Comparison of ENCODE assay signal across 11 cellular contexts in the genomic region with DNA sequence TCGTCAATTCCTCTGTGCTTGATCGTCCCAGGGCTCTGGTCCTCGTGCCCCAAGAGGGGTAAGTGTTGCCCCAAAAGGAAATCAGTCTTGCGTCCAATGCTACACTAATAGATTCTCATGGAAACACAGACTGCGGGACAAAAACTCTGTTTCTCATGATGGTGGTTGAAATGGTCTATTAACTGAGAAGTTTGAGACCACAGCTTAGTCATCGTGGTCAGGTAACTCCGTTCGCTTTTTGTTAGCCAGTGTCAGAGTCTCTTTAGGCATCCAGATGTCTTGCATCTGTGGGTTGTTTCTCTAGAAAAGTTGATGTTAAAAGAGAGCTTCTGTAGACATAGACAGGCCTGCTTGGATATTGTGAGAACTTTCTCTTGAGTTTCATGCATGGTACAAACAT.
DNase-seq lines count a peak whose midpoint lies in the region; ATAC-seq, FAIRE-seq and TF ChIP-seq lines count a peak whose summit lies in the region.
"Had no signal": no experiment of that assay in that cellular context is flagged by ENCODE, and none has a peak within 500 bp of the region (broad histone marks: within the 10 kb centered on the region; RNA-seq: fewer than 3 reads in every experiment).

No MANE protein-coding gene starts in this region.

- H2AFZ ChIP-seq in keratinocyte (ENCODE audit: control insufficient read depth, low read length) = no peak overlapping the region

- CTCF ChIA-PET in Caco-2 (lab: Charles Lee) = no interaction called here

- peak; percentile 48 for FAIRE-seq in keratinocyte (lab: Jason Lieb, UNC)
- no peak for FAIRE-seq in urothelium cell line (lab: Jason Lieb, UNC)
- FAIRE-seq: H54 had no signal

- H3K9me3 Mint-ChIP-seq in Caco-2 (ENCODE audit: unreplicated experiment) = no peaks in the 10 kb centered on the region

- intact Hi-C loops in Caco-2 (cut with micrococcal nuclease; ENCODE audit: unreplicated experiment) = no loop called here

- H3K27me3 ChIP-seq in keratinocyte (ENCODE audit: control insufficient read depth, extremely low read depth, insufficient read depth, low read length) (no peaks in the 10 kb centered on the region), Caco-2 (replicated peaks; ENCODE audit: control insufficient read depth, insufficient read depth, low read length) (no peaks in the 10 kb centered on the region)

- dilution Hi-C loops in keratinocyte (cut with MboI; ENCODE audit: extremely low pct_ligation_motif_present, low sequenced_read_pairs) = no loop called here

- peaks cover 48% of the 10 kb centered on the region for H3K4me1 Mint-ChIP-seq in Caco-2 (ENCODE audit: low read depth, unreplicated experiment)

- POLR2A ChIA-PET in Caco-2 (lab: Charles Lee) = interaction anchor here (1.0 kb wide), 1 partner anchor 89 kb away, joined by 3 read pairs; no protein-coding TSS in a partner anchor

- H3K27me3 Mint-ChIP-seq in Caco-2 (ENCODE audit: insufficient read depth, unreplicated experiment) = no peaks in the 10 kb centered on the region

- H3K27ac ChIP-seq in keratinocyte (ENCODE audit: control insufficient read depth, insufficient read depth, low read length) = no peak overlapping the region
- H3K27ac ChIP-seq: epithelial cell of prostate had no signal

- H3K4me2 ChIP-seq in keratinocyte (ENCODE audit: control insufficient read depth, extremely low read depth, insufficient read depth, low read depth, low read length) = no peak overlapping the region

- H3K4me3 Mint-ChIP-seq in Caco-2 (ENCODE audit: unreplicated experiment) = no peak overlapping the region

- no peak overlapping the region for H3K9ac ChIP-seq in keratinocyte (ENCODE audit: control insufficient read depth, extremely low read depth, insufficient read depth, low read length)

- no peaks in the 10 kb centered on the region for H3K9me3 ChIP-seq in keratinocyte (ENCODE audit: control insufficient read depth, low read depth, low read length)
- H3K9me3 ChIP-seq in Caco-2 = no peaks in the 10 kb centered on the region

- DNase-seq in keratinocyte (ENCODE audit: low read depth, low spot score) = no peak
- no peak for DNase-seq in Caco-2
- no peak for DNase-seq in urothelium cell line (ENCODE audit: low spot score)
- no peak for DNase-seq in COR-L47 (lab: John Stamatoyannopoulos, UW)
- DNase-seq: activated CD4-positive, alpha-beta T cell treated with anti-CD3 and anti-CD28 coated beads for 1 hour; NCI-H510A treated with DMSO at 0.1 percent for 48 hours had no signal

- ATAC-seq in GM18858 (IDR thresholded peaks at IDR 0.05; ENCODE audit: unreplicated experiment) (peak; percentile 87), GM21619 (IDR thresholded peaks at IDR 0.05; ENCODE audit: unreplicated experiment) (peak; percentile 95), HG03558 (IDR thresholded peaks at IDR 0.05; ENCODE audit: extremely low read depth, unreplicated experiment) (peak; percentile 91)

- TF ChIP-seq CTCF in keratinocyte (optimal IDR thresholded peaks at IDR 0.05 in 1 of 3, IDR thresholded peaks at IDR 0.05 in 1 of 3, conservative IDR thresholded peaks at IDR 0.05 in 1 of 3; ENCODE audit: extremely low read depth in 1 of 3, insufficient read depth in 2 of 3, low read length in 3 of 3) = no peak
- no peak for TF ChIP-seq CTCF in Caco-2 (IDR thresholded peaks at IDR 0.05; ENCODE audit: insufficient read depth in 1 of 2, low read depth in 1 of 2, low read length in 1 of 2, severe bottlenecking in 1 of 2, unreplicated experiment in 1 of 2)

- H3K36me3 Mint-ChIP-seq in Caco-2 (ENCODE audit: insufficient read depth, unreplicated experiment) = peaks cover 14% of the 10 kb centered on the region

- BruUV-seq in Caco-2 (replicated peaks; lab: Mats Ljungman, UMichigan) = no TSS peak

- no peaks in the 10 kb centered on the region for H4K20me1 ChIP-seq in keratinocyte (ENCODE audit: control insufficient read depth, extremely low read depth, insufficient read depth, low read length)

- peaks cover 17% of the 10 kb centered on the region for H3K4me1 ChIP-seq in keratinocyte (ENCODE audit: control insufficient read depth, extremely low read depth, insufficient read depth, low read length)
- H3K4me1 ChIP-seq in Caco-2 = peaks cover 38% of the 10 kb centered on the region

- H3K4me3 ChIP-seq in keratinocyte (ENCODE audit: control insufficient read depth in 2 of 3, extremely low read depth in 1 of 3, insufficient read depth in 2 of 3, low read depth in 1 of 3, low read length in 3 of 3) (no peak overlapping the region), Caco-2 (ENCODE audit: low read depth, low read length) (no peak overlapping the region)

- H3K79me2 ChIP-seq in keratinocyte (ENCODE audit: control insufficient read depth, insufficient read depth, low read length) = peaks cover 20% of the 10 kb centered on the region

- peaks cover 10% of the 10 kb centered on the region for H3K9me1 ChIP-seq in keratinocyte (ENCODE audit: control insufficient read depth, extremely low read depth, insufficient read depth, low read length)

- H3K36me3 ChIP-seq in keratinocyte (ENCODE audit: control insufficient read depth in 2 of 2, extremely low read depth in 1 of 2, insufficient read depth in 2 of 2, low read length in 2 of 2) (peaks cover 40 to 70% of the 10 kb centered on the region in 2 experiments), Caco-2 (ENCODE audit: control insufficient read depth, insufficient read depth, low read length) (peaks cover 6% of the 10 kb centered on the region; the same call in 1 of the 2 replicates)

- H3K27ac Mint-ChIP-seq in Caco-2 (ENCODE audit: unreplicated experiment) = no peak overlapping the region
